In genomic region chr12:42238240-42239140, GRCh38 we compare ENCODE assay signal across 8 cellular contexts. TPM values are rescaled to one million over a fixed set of nuclear protein-coding genes. Genes with fewer than 3 reads are reported as not detected.
DNase-seq lines count a peak whose midpoint lies in the region; ATAC-seq and TF ChIP-seq lines count a peak whose summit lies in the region.

Gene YAF2, minus strand, starts transcription at chr12:42238248. Its CDS starts 68 bp downstream, at chr12:42238180.

- H3K27me3 Mint-ChIP-seq in endothelial cell (ENCODE audit: unreplicated experiment) = peaks cover 16% of the 10 kb centered on the region

- DNase-seq in CMK (ENCODE audit: low read depth) = peak; percentile 67
- peak; percentile 88 for DNase-seq in HK-2 (ENCODE audit: unreplicated experiment)
- DNase-seq in NT2/D1 (ENCODE audit: low read depth, low spot score) = peak; percentile 63
- DNase-seq in activated CD8-positive, alpha-beta memory T cell treated with anti-CD3 and anti-CD28 coated beads, Interleukin-2, amount 50 U/mL, for 4 hours = peak; percentile 87
- peak; percentile 84 for DNase-seq in endothelial cell (ENCODE audit: low spot score)
- DNase-seq in midbrain (lab: John Stamatoyannopoulos, UW) = peak; percentile 91
- peak; percentile 83 to 86 for DNase-seq in stimulated activated CD8-positive, alpha-beta memory T cell treated with anti-CD3 and anti-CD28 coated beads, Interleukin-15, amount 100 ng/mL, for 48 hours (ENCODE audit: low read depth in 2 of 2)

- peaks cover 18% of the 10 kb centered on the region for H3K27me3 ChIP-seq in NT2/D1 (ENCODE audit: insufficient read depth, insufficient read length)

- peaks cover 19% of the 10 kb centered on the region for H3K36me3 ChIP-seq in NT2/D1 (ENCODE audit: insufficient read depth, insufficient read length, low read length)

- H3K4me1 ChIP-seq in NT2/D1 (ENCODE audit: insufficient read depth, insufficient read length) = no peaks in the 10 kb centered on the region

- peak within 1 kb of the TSS; percentile 96 for H3K4me3 Mint-ChIP-seq in endothelial cell (ENCODE audit: unreplicated experiment)

- peak within 1 kb of the TSS; percentile 57 for H3K27ac Mint-ChIP-seq in endothelial cell (ENCODE audit: unreplicated experiment)

- peak within 1 kb of the TSS; percentile 73 for H3K4me3 ChIP-seq in NT2/D1 (ENCODE audit: insufficient read length, low read depth)

- TF ChIP-seq CTCF in endothelial cell (IDR thresholded peaks at IDR 0.05; ENCODE audit: unreplicated experiment) = no peak

- H3K9ac ChIP-seq in NT2/D1 (ENCODE audit: insufficient read length, low read depth) = peak within 1 kb of the TSS; percentile 88

- H3K36me3 Mint-ChIP-seq in endothelial cell (ENCODE audit: low read depth, unreplicated experiment) = peaks cover 5% of the 10 kb centered on the region

- H3K9me3 ChIP-seq in NT2/D1 (ENCODE audit: insufficient read depth, low read length) = no peaks in the 10 kb centered on the region

- H3K4me1 Mint-ChIP-seq in endothelial cell (ENCODE audit: unreplicated experiment) = peaks cover 8% of the 10 kb centered on the region

- ATAC-seq in GM19455 (IDR thresholded peaks at IDR 0.05; ENCODE audit: unreplicated experiment) = peak; percentile 76

- H3K9me3 Mint-ChIP-seq in endothelial cell (ENCODE audit: unreplicated experiment) = no peaks in the 10 kb centered on the region

RNA-seq across cellular contexts. Expression of gene YAF2, which starts in this region (rescaled TPM):
- 23.2 TPM for total RNA-seq in endothelial cell (ENCODE audit: unreplicated experiment)

Comparison
In these comparisons a context has a peak if more than half of its experiments do, and no peak if none do; other contexts are left out.
1. Peak in every context shown above with its lines: DNase-seq, ATAC-seq and H3K4me3 ChIP-seq.